In genomic region chr5:77882670-77883257, GRCh38 we compare ENCODE assay signal across 11 cellular contexts.
DNase-seq lines count a peak whose midpoint lies in the region; ATAC-seq and TF ChIP-seq lines count a peak whose summit lies in the region.
"Had no signal": no experiment of that assay in that cellular context is flagged by ENCODE, and none has a peak within 500 bp of the region (broad histone marks: within the 10 kb centered on the region; RNA-seq: fewer than 3 reads in every experiment).

No MANE protein-coding gene starts in this region.

- POLR2A ChIA-PET in naive thymus-derived CD8-positive, alpha-beta T cell (lab: Charles Lee) = no interaction called here

- peaks cover 12 to 28% (median 20%) of the 10 kb centered on the region in 5 donors for H3K27me3 Mint-ChIP-seq in naive thymus-derived CD8-positive, alpha-beta T cell

- no peaks in the 10 kb centered on the region for H3K9me3 Mint-ChIP-seq in naive thymus-derived CD8-positive, alpha-beta T cell

- H3K27ac Mint-ChIP-seq in naive thymus-derived CD8-positive, alpha-beta T cell = no peak overlapping the region

- H3K4me3 Mint-ChIP-seq in naive thymus-derived CD8-positive, alpha-beta T cell = no peak overlapping the region

- H3K4me3 ChIP-seq in fibroblast of mammary gland (ENCODE audit: control insufficient read depth, low read depth, low read length) = no peak overlapping the region

- peak; percentile 17 to 26 for DNase-seq in stimulated activated CD4-positive, alpha-beta T cell treated with anti-CD3 and anti-CD28 coated beads, Interleukin-15, amount 100 ng/mL, for 48 hours (ENCODE audit: low read depth in 2 of 2)
- DNase-seq in stimulated activated CD4-positive, alpha-beta T cell treated with anti-CD3 and anti-CD28 coated beads, Interleukin-4, amount 100 ng/mL, for 1 hour = no peak
- DNase-seq in UCSD-AML1 (lab: John Stamatoyannopoulos, UW; ENCODE audit: unreplicated experiment) = peak; percentile 42
- peak; percentile 83 for DNase-seq in fibroblast of mammary gland (ENCODE audit: low read depth)
- no peak for DNase-seq in sciatic nerve (ENCODE audit: low spot score)
- no peak for DNase-seq in midbrain (lab: John Stamatoyannopoulos, UW)
- no peak for DNase-seq in naive thymus-derived CD8-positive, alpha-beta T cell
- DNase-seq in activated CD4-positive, CD25-positive, alpha-beta regulatory T cell treated with anti-CD3 and anti-CD28 coated beads, Interleukin-2, amount 50 U/mL, for 72 hours = no peak
- DNase-seq: COR-L47, NCI-H1436 treated with DMSO at 0.1 percent for 48 hours, SHP77 had no signal

- no peaks in the 10 kb centered on the region for H3K36me3 Mint-ChIP-seq in naive thymus-derived CD8-positive, alpha-beta T cell

- intact Hi-C loops in sciatic nerve (cut with DNase I) = no loop called here

- ATAC-seq in sciatic nerve = no peak
- ATAC-seq in naive thymus-derived CD8-positive, alpha-beta T cell = no peak

- H3K4me1 Mint-ChIP-seq in naive thymus-derived CD8-positive, alpha-beta T cell = peaks cover 0 to 7% (median 1%) of the 10 kb centered on the region in 4 donors

- TF ChIP-seq CTCF in fibroblast of mammary gland (conservative IDR thresholded peaks at IDR 0.05; ENCODE audit: control insufficient read depth, insufficient read depth, low read depth, low read length) = no peak

Comparison
In these comparisons a context has a peak if more than half of its experiments do, and no peak if none do; other contexts are left out.
1. DNase-seq: peak in stimulated activated CD4-positive, alpha-beta T cell treated with anti-CD3 and anti-CD28 coated beads, Interleukin-15, amount 100 ng/mL, for 48 hours (2 of 2), UCSD-AML1 (single experiment) and fibroblast of mammary gland (single experiment); none in stimulated activated CD4-positive, alpha-beta T cell treated with anti-CD3 and anti-CD28 coated beads, Interleukin-4, amount 100 ng/mL, for 1 hour (single experiment), sciatic nerve (single experiment), midbrain (single experiment), naive thymus-derived CD8-positive, alpha-beta T cell (0 of 10) and activated CD4-positive, CD25-positive, alpha-beta regulatory T cell treated with anti-CD3 and anti-CD28 coated beads, Interleukin-2, amount 50 U/mL, for 72 hours (single experiment).